Comparison of ENCODE assay signal across 18 cellular contexts in genomic region chr7:7650682-7651206, GRCh38. TPM values are rescaled to one million over a fixed set of nuclear protein-coding genes. Genes with fewer than 3 reads are reported as not detected.
DNase-seq lines count a peak whose midpoint lies in the region; ATAC-seq and TF ChIP-seq lines count a peak whose summit lies in the region.
"Had no signal": no experiment of that assay in that cellular context is flagged by ENCODE, and none has a peak within 500 bp of the region (broad histone marks: within the 10 kb centered on the region; RNA-seq: fewer than 3 reads in every experiment).

No MANE protein-coding gene starts in this region.

- no peaks in the 10 kb centered on the region for H3K9me3 ChIP-seq in Caco-2
- peaks cover 0 to 6% (median 0%) of the 10 kb centered on the region in 4 donors for H3K9me3 ChIP-seq in tibial nerve

- CTCF ChIA-PET in Caco-2 (lab: Charles Lee) = no interaction called here

- H3K27me3 Mint-ChIP-seq in Caco-2 (ENCODE audit: insufficient read depth, unreplicated experiment) (no peaks in the 10 kb centered on the region), progenitor cell of endocrine pancreas (no peaks in the 10 kb centered on the region)
- H3K27me3 Mint-ChIP-seq: CD4-positive, alpha-beta memory T cell had no signal

- TF ChIP-seq CTCF in Caco-2 (IDR thresholded peaks at IDR 0.05; ENCODE audit: insufficient read depth in 1 of 2, low read depth in 1 of 2, low read length in 1 of 2, severe bottlenecking in 1 of 2, unreplicated experiment in 1 of 2) = no peak
- no peak for TF ChIP-seq CTCF in progenitor cell of endocrine pancreas (IDR thresholded peaks at IDR 0.05; ENCODE audit: unreplicated experiment)
- no peak for TF ChIP-seq CTCF in tibial nerve (IDR thresholded peaks at IDR 0.05)

- peaks cover 29% of the 10 kb centered on the region for H3K4me1 Mint-ChIP-seq in Caco-2 (ENCODE audit: low read depth, unreplicated experiment)
- H3K4me1 Mint-ChIP-seq in progenitor cell of endocrine pancreas (ENCODE audit: low read depth) = peaks cover 34% of the 10 kb centered on the region

- POLR2A ChIA-PET in Caco-2 (lab: Charles Lee) = no interaction called here

- peaks cover 5% of the 10 kb centered on the region for H3K4me1 ChIP-seq in Caco-2
- H3K4me1 ChIP-seq in tibial nerve = peaks cover 0 to 7% (median 0%) of the 10 kb centered on the region in 4 donors
- H3K4me1 ChIP-seq: BLaER1 had no signal

- no peaks in the 10 kb centered on the region; the same call in 1 of the 2 replicates for H3K36me3 ChIP-seq in Caco-2 (ENCODE audit: control insufficient read depth, insufficient read depth, low read length)
- H3K36me3 ChIP-seq in tibial nerve = peaks cover 0 to 8% (median 0%) of the 10 kb centered on the region in 3 donors

- 82 to 93% methylated on average over 2 of the region's 2 CpGs for WGBS in tibial nerve, 2 donors

- no TSS peak for BruUV-seq in Caco-2 (replicated peaks; lab: Mats Ljungman, UMichigan)

- no peak overlapping the region for H3K27ac ChIP-seq in tibial nerve
- H3K27ac ChIP-seq: BLaER1, HL-60 had no signal

- H3K4me3 ChIP-seq in Caco-2 (ENCODE audit: low read depth, low read length) (no peak overlapping the region), tibial nerve (no peak overlapping the region)
- H3K4me3 ChIP-seq: BLaER1, GM12878, GM23338 had no signal

- H3K27ac Mint-ChIP-seq in Caco-2 (ENCODE audit: unreplicated experiment) (peak overlapping the region; percentile 18), progenitor cell of endocrine pancreas (peak overlapping the region; percentile 73)
- H3K27ac Mint-ChIP-seq: CD14-positive monocyte, GM23338 had no signal

- no peak for TF ChIP-seq EP300 in tibial nerve (IDR thresholded peaks at IDR 0.05)

- H3K4me3 Mint-ChIP-seq in Caco-2 (ENCODE audit: unreplicated experiment) (peak overlapping the region; percentile 17), progenitor cell of endocrine pancreas (ENCODE audit: low read depth) (peak overlapping the region; percentile 6)
- H3K4me3 Mint-ChIP-seq: CD14-positive monocyte, GM23338 had no signal

- no peak for TF ChIP-seq POLR2A in tibial nerve (IDR thresholded peaks at IDR 0.05)

- intact Hi-C loops in Caco-2 (cut with micrococcal nuclease; ENCODE audit: unreplicated experiment) = no loop called here

- H3K27me3 ChIP-seq in Caco-2 (replicated peaks; ENCODE audit: control insufficient read depth, insufficient read depth, low read length) (no peaks in the 10 kb centered on the region), tibial nerve (no peaks in the 10 kb centered on the region)
- H3K27me3 ChIP-seq: BLaER1 had no signal

- DNase-seq in Caco-2 (no peak), RPMI8226 (peak; percentile 26), progenitor cell of endocrine pancreas (ENCODE audit: low spot score, unreplicated experiment) (no peak), NCI-H345 treated with DMSO at 0.1 percent for 48 hours (lab: John Stamatoyannopoulos, UW; ENCODE audit: unreplicated experiment) (no peak), tibial nerve (ENCODE audit: low spot score in 2 of 2) (no peak)
- DNase-seq: 8988T; Calu3; CD4-positive, alpha-beta memory T cell; DMS79 treated with DMSO at 0.1 percent for 48 hours; HCEC 1CT; IMR-90 had no signal

- ATAC-seq in GM18907 (IDR thresholded peaks at IDR 0.05; ENCODE audit: unreplicated experiment) = peak; percentile 42
- no peak for ATAC-seq in esophagus mucosa
- ATAC-seq: GM12878, GM23338 had no signal

- H3K9me3 Mint-ChIP-seq in Caco-2 (ENCODE audit: unreplicated experiment) (no peaks in the 10 kb centered on the region), progenitor cell of endocrine pancreas (ENCODE audit: low read depth) (peaks cover 9% of the 10 kb centered on the region)
- H3K9me3 Mint-ChIP-seq: CD4-positive, alpha-beta memory T cell had no signal

- no peaks in the 10 kb centered on the region for H3K36me3 Mint-ChIP-seq in Caco-2 (ENCODE audit: insufficient read depth, unreplicated experiment)
- peaks cover 9% of the 10 kb centered on the region for H3K36me3 Mint-ChIP-seq in progenitor cell of endocrine pancreas (ENCODE audit: insufficient read depth)

RNA-seq across cellular contexts. Expression of gene UMAD1, which starts 10.2 kb away (rescaled TPM):
- total RNA-seq in Caco-2 (2022) (20.0 and 20.3 TPM in 2 replicates), progenitor cell of endocrine pancreas (12.1 and 12.8 TPM in 2 replicates), tibial nerve (10 to 100 TPM in 2 of 4 donors, 1 to 10 TPM in 2; 6.0 to 14.9 (median 10.2) TPM), esophagus mucosa (5.3 TPM)
